24 cellular contexts compared by ENCODE assay signal in genomic region chr22:33715221-33715620, GRCh38.
DNase-seq lines count a peak whose midpoint lies in the region; TF ChIP-seq lines count a peak whose summit lies in the region.
"Had no signal": no experiment of that assay in that cellular context is flagged by ENCODE, and none has a peak within 500 bp of the region (broad histone marks: within the 10 kb centered on the region; RNA-seq: fewer than 3 reads in every experiment).

No MANE protein-coding gene starts in this region.

- CTCF ChIA-PET in mammary epithelial cell (lab: Charles Lee; ENCODE audit: low non-redundant PET) = no interaction called here

- H3K4me1 ChIP-seq in neural progenitor cell = peaks cover 3% of the 10 kb centered on the region
- H3K4me1 ChIP-seq in mammary epithelial cell (ENCODE audit: insufficient read depth, low read length) = no peaks in the 10 kb centered on the region
- H3K4me1 ChIP-seq: BE2C had no signal

- H3K27me3 ChIP-seq in neural progenitor cell (no peaks in the 10 kb centered on the region), mammary epithelial cell (ENCODE audit: insufficient read depth, low read length) (no peaks in the 10 kb centered on the region)
- H3K27me3 ChIP-seq: BE2C, BLaER1 had no signal

- no peak overlapping the region for H3K4me2 ChIP-seq in neural progenitor cell
- H3K4me2 ChIP-seq in mammary epithelial cell (ENCODE audit: insufficient read depth, low read depth, low read length) = no peak overlapping the region
- H3K4me2 ChIP-seq: BLaER1 had no signal

- WGBS in mammary epithelial cell (ENCODE audit: low coverage, missing lambda C conversion rate) = 85% methylated on average over 3 of the region's 3 CpGs

- peaks cover 3% of the 10 kb centered on the region for H3F3A ChIP-seq in neural progenitor cell (ENCODE audit: low read depth)

- H2AFZ ChIP-seq in neural progenitor cell (replicated peaks) = no peak overlapping the region
- H2AFZ ChIP-seq in mammary epithelial cell (ENCODE audit: low read depth, low read length) = no peak overlapping the region

- H3K36me3 Mint-ChIP-seq in nephron progenitor cell (ENCODE audit: low read depth) (peaks cover 70% of the 10 kb centered on the region), neural progenitor cell (peaks cover 44% of the 10 kb centered on the region)
- H3K36me3 Mint-ChIP-seq: CD14-positive monocyte; CD4-positive, alpha-beta memory T cell; CD4-positive, CD25-positive, alpha-beta regulatory T cell; CD8-positive, alpha-beta memory T cell had no signal

- H3K9ac ChIP-seq in neural progenitor cell (no peak overlapping the region), mammary epithelial cell (ENCODE audit: insufficient read depth, low read length) (no peak overlapping the region)
- H3K9ac ChIP-seq: BLaER1 had no signal

- H3K9me3 Mint-ChIP-seq in nephron progenitor cell (peaks cover 57% of the 10 kb centered on the region), neural progenitor cell (peaks cover 49% of the 10 kb centered on the region)

- DNase-seq in left kidney (ENCODE audit: low read depth, low spot score) (peak; percentile 90), nephron progenitor cell (peak; percentile 12), neural progenitor cell (ENCODE audit: low spot score) (no peak), NCI-H2029 (lab: John Stamatoyannopoulos, UW) (no peak), mammary epithelial cell (no peak)
- DNase-seq in activated CD4-positive, alpha-beta T cell treated with anti-CD3 and anti-CD28 coated beads for 48 hours = no peak
- DNase-seq: 8988T; ACHN; BE2C; C1 segment of cervical spinal cord; CD4-positive, alpha-beta memory T cell; CD4-positive, CD25-positive, alpha-beta regulatory T cell; CD8-positive, alpha-beta memory T cell; COR-L47; DMS 273 treated with DMSO at 0.1 percent for 48 hours; DMS153; DMS53; DMS79; DND-41; EL; GDM1 had no signal

- peaks cover 1% of the 10 kb centered on the region for H4K20me1 ChIP-seq in neural progenitor cell (ENCODE audit: low read depth)
- H4K20me1 ChIP-seq in mammary epithelial cell (ENCODE audit: insufficient read depth, low read length) = no peaks in the 10 kb centered on the region
- H4K20me1 ChIP-seq: BLaER1 had no signal

- H3K27me3 Mint-ChIP-seq in nephron progenitor cell (ENCODE audit: low read depth, poor library complexity) (peaks cover 2% of the 10 kb centered on the region), neural progenitor cell (ENCODE audit: insufficient read depth, low read depth) (peaks cover 5% of the 10 kb centered on the region)
- H3K27me3 Mint-ChIP-seq: CD4-positive, alpha-beta memory T cell; CD4-positive, CD25-positive, alpha-beta regulatory T cell; CD8-positive, alpha-beta memory T cell had no signal

- H3K9me3 ChIP-seq in neural progenitor cell (ENCODE audit: low read depth) (no peaks in the 10 kb centered on the region), mammary epithelial cell (replicated peaks; ENCODE audit: insufficient read depth, low read length) (peaks cover 40% of the 10 kb centered on the region)
- H3K9me3 ChIP-seq: BE2C had no signal

- dilution Hi-C loops in mammary epithelial cell (cut with HindIII; ENCODE audit: low sequenced_read_pairs) = no loop called here

- peaks cover 25% of the 10 kb centered on the region for H3K79me2 ChIP-seq in neural progenitor cell (ENCODE audit: low read depth)
- no peaks in the 10 kb centered on the region for H3K79me2 ChIP-seq in mammary epithelial cell (ENCODE audit: insufficient read depth, low read length)

- TF ChIP-seq CTCF in nephron progenitor cell (IDR thresholded peaks at IDR 0.05) (no peak), neural progenitor cell (IDR thresholded peaks at IDR 0.05) (no peak), mammary epithelial cell (conservative IDR thresholded peaks at IDR 0.05 in 1 of 2, IDR thresholded peaks at IDR 0.05 in 1 of 2; ENCODE audit: extremely low read depth in 1 of 2, insufficient read depth in 1 of 2, low read depth in 1 of 2, low read length in 2 of 2) (no peak)

- H3K27ac Mint-ChIP-seq in nephron progenitor cell = peak overlapping the region; percentile 26
- peak overlapping the region; percentile 43 for H3K27ac Mint-ChIP-seq in neural progenitor cell
- H3K27ac Mint-ChIP-seq: CD14-positive monocyte; CD4-positive, alpha-beta memory T cell; CD4-positive, CD25-positive, alpha-beta regulatory T cell; CD8-positive, alpha-beta memory T cell had no signal

- H3K4me3 Mint-ChIP-seq in nephron progenitor cell = peak overlapping the region; percentile 48
- H3K4me3 Mint-ChIP-seq in neural progenitor cell = peak overlapping the region; percentile 48
- H3K4me3 Mint-ChIP-seq: CD14-positive monocyte; CD4-positive, CD25-positive, alpha-beta regulatory T cell; CD8-positive, alpha-beta memory T cell had no signal

- H3K4me1 Mint-ChIP-seq in nephron progenitor cell (peaks cover 29% of the 10 kb centered on the region), neural progenitor cell (peaks cover 46% of the 10 kb centered on the region)
- H3K4me1 Mint-ChIP-seq: CD14-positive monocyte; CD4-positive, alpha-beta memory T cell; CD8-positive, alpha-beta memory T cell had no signal

- in situ Hi-C loops in mammary epithelial cell (cut with MboI; ENCODE audit: low sequenced_read_pairs in 2 of 2) = no loop called here

- H3K36me3 ChIP-seq in neural progenitor cell (no peaks in the 10 kb centered on the region), mammary epithelial cell (ENCODE audit: insufficient read depth, low read length) (no peaks in the 10 kb centered on the region)
- H3K36me3 ChIP-seq: BE2C had no signal

- no peak overlapping the region for H3K4me3 ChIP-seq in neural progenitor cell
- no peak overlapping the region for H3K4me3 ChIP-seq in mammary epithelial cell (replicated peaks in 1 of 3; ENCODE audit: insufficient read depth in 1 of 3, low read depth in 2 of 3, low read length in 3 of 3)
- H3K4me3 ChIP-seq: BLaER1, GM12878 had no signal

- H3K27ac ChIP-seq in neural progenitor cell (no peak overlapping the region), mammary epithelial cell (ENCODE audit: insufficient read depth, low read depth, low read length) (no peak overlapping the region)
- H3K27ac ChIP-seq: BLaER1 had no signal

- no TSS peak for BruUV-seq in mammary epithelial cell (replicated peaks; lab: Mats Ljungman, UMichigan)

- intact Hi-C loops in mammary epithelial cell (cut with micrococcal nuclease) = no loop called here

Comparison
In these comparisons a context has a peak if more than half of its experiments do, and no peak if none do; other contexts are left out.
1. DNase-seq: peak in left kidney (single experiment) and nephron progenitor cell (single experiment); none in neural progenitor cell (single experiment), NCI-H2029 (single experiment), activated CD4-positive, alpha-beta T cell treated with anti-CD3 and anti-CD28 coated beads for 48 hours (single experiment) and mammary epithelial cell (single experiment).